ENCODE assay signal across 8 cellular contexts in genomic region chr2:86621290-86621943, GRCh38.
A peak's percentile ranks its signal among the peaks of the same experiment; 100 is the strongest.
DNase-seq lines count a peak whose midpoint lies in the region; ATAC-seq and TF ChIP-seq lines count a peak whose summit lies in the region.

No MANE protein-coding gene starts in this region.

- no peak overlapping the region for H2AFZ ChIP-seq in OCI-LY3 (ENCODE audit: low read depth, low read length)

- H3K27me3 Mint-ChIP-seq in effector memory CD8-positive, alpha-beta T cell: no peaks in the 10 kb centered on the region

- peaks cover 11% of the 10 kb centered on the region for H3K36me3 ChIP-seq in OCI-LY3 (replicated peaks; ENCODE audit: low read depth, low read length)
- H3K36me3 ChIP-seq in rectal smooth muscle tissue (ENCODE audit: control insufficient read depth, insufficient read depth, low read length): peaks cover 6% of the 10 kb centered on the region

- H3K4me3 ChIP-seq in GM08714 (ENCODE audit: low read length): peak overlapping the region; percentile 83; the same call in 1 of the 2 replicates
- H3K4me3 ChIP-seq in OCI-LY3 (ENCODE audit: low read length): peak overlapping the region; percentile 87
- H3K4me3 ChIP-seq in rectal smooth muscle tissue (ENCODE audit: low read length): peak overlapping the region; percentile 86

- no peak overlapping the region for H3K27ac ChIP-seq in OCI-LY3 (ENCODE audit: low read length)
- peak overlapping the region; percentile 2 for H3K27ac ChIP-seq in rectal smooth muscle tissue (ENCODE audit: low read depth, low read length)

- H3K9me3 ChIP-seq in OCI-LY3 (ENCODE audit: insufficient read depth, low read length): no peaks in the 10 kb centered on the region

- no peaks in the 10 kb centered on the region for H3K9me3 Mint-ChIP-seq in effector memory CD8-positive, alpha-beta T cell

- H3K9ac ChIP-seq in OCI-LY3 (ENCODE audit: low read length) (peak overlapping the region; percentile 85), rectal smooth muscle tissue (ENCODE audit: low read length) (no peak overlapping the region)

- DNase-seq in effector memory CD8-positive, alpha-beta T cell: no peak
- DNase-seq in NCI-H2196 treated with DMSO at 0.1 percent for 48 hours (lab: John Stamatoyannopoulos, UW; ENCODE audit: unreplicated experiment) (no peak), NCI-H1092 (lab: John Stamatoyannopoulos, UW) (no peak), hippocampal formation (lab: John Stamatoyannopoulos, UW) (no peak)

- peak overlapping the region; percentile 83 for H3K4me2 ChIP-seq in OCI-LY3 (ENCODE audit: low read length)

- H3K79me2 ChIP-seq in OCI-LY3 (ENCODE audit: low read length): peaks cover 26% of the 10 kb centered on the region

- peak overlapping the region in 1 of 2 donors; percentile 68 for H3K27ac Mint-ChIP-seq in effector memory CD8-positive, alpha-beta T cell

- peaks cover 20 to 50% of the 10 kb centered on the region in 2 donors for H3K4me1 Mint-ChIP-seq in effector memory CD8-positive, alpha-beta T cell (ENCODE audit: low read depth in 2 of 2)

- no peak for ATAC-seq in effector memory CD8-positive, alpha-beta T cell (replicated peaks)
- no peak for ATAC-seq in GM21390 (IDR thresholded peaks at IDR 0.05; ENCODE audit: unreplicated experiment)

- H3K4me3 Mint-ChIP-seq in effector memory CD8-positive, alpha-beta T cell: peak overlapping the region; percentile 90 to 92

- peaks cover 8% of the 10 kb centered on the region; the same call in 1 of the 2 replicates for H4K20me1 ChIP-seq in OCI-LY3 (ENCODE audit: insufficient read depth, low read length)

- peaks cover 39% of the 10 kb centered on the region for H3K36me3 Mint-ChIP-seq in effector memory CD8-positive, alpha-beta T cell (ENCODE audit: insufficient read depth)

- H3K27me3 ChIP-seq in OCI-LY3 (ENCODE audit: low read depth, low read length) (no peaks in the 10 kb centered on the region), rectal smooth muscle tissue (ENCODE audit: control insufficient read depth, insufficient read depth, low read length) (no peaks in the 10 kb centered on the region)

- no peak for TF ChIP-seq CTCF in OCI-LY3 (IDR thresholded peaks at IDR 0.05; ENCODE audit: low read depth, low read length)

- peaks cover 15% of the 10 kb centered on the region for H3K4me1 ChIP-seq in OCI-LY3 (ENCODE audit: low read length)
- peaks cover 10% of the 10 kb centered on the region for H3K4me1 ChIP-seq in rectal smooth muscle tissue (ENCODE audit: control insufficient read depth, insufficient read depth, low read length)
